8 cellular contexts compared by ENCODE assay signal in the genomic region with DNA sequence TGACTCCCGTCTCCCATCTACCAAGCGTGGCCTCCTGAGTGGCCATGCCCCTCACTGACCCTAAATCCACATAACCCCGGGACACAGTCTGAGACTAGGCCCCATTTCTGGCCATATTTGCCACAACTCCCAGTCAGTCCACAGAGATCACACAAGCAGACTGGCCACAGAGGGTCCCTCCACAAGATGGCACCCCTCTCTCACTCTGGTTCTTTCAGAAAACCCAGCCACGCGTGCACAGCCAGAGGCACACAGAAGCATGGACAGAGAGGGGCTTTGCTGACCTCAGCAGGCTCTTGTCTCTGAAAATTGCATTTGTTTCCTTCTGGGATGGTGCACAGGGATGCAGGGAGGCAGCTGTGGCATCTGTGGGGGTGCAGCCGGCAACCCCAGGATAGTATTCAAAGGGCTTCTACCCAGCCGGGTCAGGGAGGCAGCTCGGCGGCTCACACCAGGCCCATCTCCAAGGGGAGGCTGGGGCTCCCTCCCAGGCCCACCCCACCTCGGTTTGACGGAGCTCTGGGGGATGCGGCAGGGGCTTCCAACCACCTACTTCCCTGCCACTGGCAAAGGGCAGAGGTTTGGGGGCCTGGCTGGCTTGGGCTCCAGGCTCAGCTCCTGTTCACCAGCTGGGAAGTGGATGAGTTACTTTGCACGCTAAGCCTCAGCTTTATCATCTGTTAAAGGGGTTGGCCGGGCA. TPM values are rescaled to one million over a fixed set of nuclear protein-coding genes. Genes with fewer than 3 reads are reported as not detected.
A peak's percentile ranks its signal among the peaks of the same experiment; 100 is the strongest.
DNase-seq lines count a peak whose midpoint lies in the region; ATAC-seq and TF ChIP-seq lines count a peak whose summit lies in the region.

No MANE protein-coding gene starts in this region.

- H3K4me3 ChIP-seq in Panc1 (ENCODE audit: low read depth in 2 of 2, low read length in 2 of 2) (no peak overlapping the region), colonic mucosa (no peak overlapping the region), lung (no peak overlapping the region)

- no peak overlapping the region for H3K27ac ChIP-seq in Panc1 (ENCODE audit: low read length)
- no peak overlapping the region for H3K27ac ChIP-seq in colonic mucosa
- no peak overlapping the region for H3K27ac ChIP-seq in lung (ENCODE audit: low read depth in 1 of 2, low read length in 1 of 2)

- H3K9me3 ChIP-seq in Panc1 (ENCODE audit: control insufficient read depth, insufficient read depth, low read depth, low read length) (no peaks in the 10 kb centered on the region), colonic mucosa (no peaks in the 10 kb centered on the region), lung (ENCODE audit: control insufficient read depth in 2 of 2, insufficient read depth in 1 of 2, low read length in 1 of 2) (no peaks in the 10 kb centered on the region)

- H3K9ac ChIP-seq in colonic mucosa (ENCODE audit: low read depth in 2 of 2, low read length in 2 of 2): no peak overlapping the region

- TF ChIP-seq CTCF in Panc1 (IDR thresholded peaks at IDR 0.05) (peak; percentile 76), colonic mucosa (IDR thresholded peaks at IDR 0.05) (peak; percentile 30), lung (IDR thresholded peaks at IDR 0.05; ENCODE audit: control extremely low read depth, extremely low read depth) (peak; percentile 12)

- CTCF ChIA-PET in Panc1 (lab: Charles Lee): interaction anchor here (0.7 to 0.9 kb wide), 2 partner anchors 232 to 376 kb away, joined by 3 to 6 read pairs; no protein-coding TSS in a partner anchor

- in situ Hi-C loops in Panc1 (cut with HindIII; ENCODE audit: low pct_unique_long_range_greater_than_20kb, low sequenced_read_pairs): no loop called here

- H3K4me1 ChIP-seq in Panc1 (ENCODE audit: control insufficient read depth, insufficient read depth, low read length): no peaks in the 10 kb centered on the region
- no peaks in the 10 kb centered on the region for H3K4me1 ChIP-seq in colonic mucosa
- no peaks in the 10 kb centered on the region for H3K4me1 ChIP-seq in lung (ENCODE audit: control insufficient read depth in 2 of 2, insufficient read depth in 2 of 2, low read length in 2 of 2)

- ATAC-seq in Panc1 (peak; percentile 83), lung (ENCODE audit: insufficient read depth, low FRiP score) (peak; percentile 15), GM19463 (IDR thresholded peaks at IDR 0.05; ENCODE audit: unreplicated experiment) (no peak)

- no TSS peak for BruUV-seq in Panc1 (replicated peaks; lab: Mats Ljungman, UMichigan)

- H3K27me3 ChIP-seq in Panc1 (ENCODE audit: control insufficient read depth, insufficient read depth, low read length) (no peaks in the 10 kb centered on the region), colonic mucosa (no peaks in the 10 kb centered on the region), lung (ENCODE audit: control insufficient read depth, insufficient read depth) (no peaks in the 10 kb centered on the region)

- no peaks in the 10 kb centered on the region for H3K36me3 ChIP-seq in Panc1 (ENCODE audit: control insufficient read depth, insufficient read depth, low read length)
- H3K36me3 ChIP-seq in colonic mucosa: no peaks in the 10 kb centered on the region
- no peaks in the 10 kb centered on the region for H3K36me3 ChIP-seq in lung (ENCODE audit: control insufficient read depth in 2 of 2, insufficient read depth in 2 of 2, low read length in 2 of 2)

- 74 to 76% methylated on average over 14 of the region's 14 CpGs for WGBS in lung, 2 donors

- POLR2A ChIA-PET in Panc1 (lab: Charles Lee): interaction anchor here (0.6 kb wide), 1 partner anchor 12 kb away, joined by 8 read pairs; no protein-coding TSS in a partner anchor

- intact Hi-C loops in Panc1 (cut with micrococcal nuclease; ENCODE audit: unreplicated experiment): no loop called here
- intact Hi-C loops in colonic mucosa (cut with DNase I): loop anchor here (5.0 kb wide), 1 partner anchor 223 kb away; no protein-coding TSS in a partner anchor

- DNase-seq in A172 (ENCODE audit: low spot score) (peak; percentile 50), Daoy (ENCODE audit: low read depth) (peak; percentile 51), Panc1 (ENCODE audit: low read depth, low spot score) (peak; percentile 10), colonic mucosa (peak; percentile 25), lung (ENCODE audit: low spot score) (no peak), NCI-H2029 treated with DMSO at 0.1 percent for 48 hours (lab: John Stamatoyannopoulos, UW) (no peak), SKM-1 (lab: John Stamatoyannopoulos, UW; ENCODE audit: unreplicated experiment) (no peak)

RNA-seq across cellular contexts. Expression of gene DOC2B, which starts 16.8 kb away (rescaled TPM):
- total RNA-seq in A172 (2014; rRNA removed; shearing (Covaris generic)): 0.14 TPM in 2 replicates
- total RNA-seq in Daoy (2014; rRNA removed; shearing (Covaris generic)): 3.7 and 8.5 TPM in 2 replicates
- 1.5 TPM for total RNA-seq in Panc1 (2021; ENCODE audit: unreplicated experiment)
- polyA plus RNA-seq in Panc1 (2012; ENCODE audit: insufficient read length): 2.3 TPM
- total RNA-seq in colonic mucosa: 1 to 10 TPM; 1.3 to 4.4 TPM
- total RNA-seq in lung: 1 to 10 TPM; 5.1 to 7.5 TPM
- 1 to 10 TPM; 3.0 to 5.5 TPM for polyA plus RNA-seq in lung

RNA-seq across cellular contexts. Expression of gene SCGB1C2, which starts 27.3 kb away (rescaled TPM):
- total RNA-seq in A172 (2014; rRNA removed; shearing (Covaris generic)): not detected in 2 replicates
- not detected in 2 replicates for total RNA-seq in Daoy (2014; rRNA removed; shearing (Covaris generic))
- total RNA-seq in Panc1 (2021; ENCODE audit: unreplicated experiment) (not detected), colonic mucosa (not detected), lung (not detected)
- not detected for polyA plus RNA-seq in Panc1 (2012; ENCODE audit: insufficient read length)
- polyA plus RNA-seq in lung: not detected

Comparison
In these comparisons a context has a peak if more than half of its experiments do, and no peak if none do; other contexts are left out.
1. DNase-seq: peak in A172 (single experiment), Daoy (single experiment), Panc1 (single experiment) and colonic mucosa (single experiment); none in lung (single experiment), NCI-H2029 treated with DMSO at 0.1 percent for 48 hours (single experiment) and SKM-1 (single experiment).
2. CTCF ChIP-seq: peak in every context shown above with its lines; median percentile 76 in Panc1; 30 in colonic mucosa; 12 in lung.